In genomic region chr11:34624069-34624468, GRCh38 we compare ENCODE assay signal across 9 cellular contexts. TPM values are rescaled to one million over a fixed set of nuclear protein-coding genes. Genes with fewer than 3 reads are reported as not detected.
DNase-seq lines count a peak whose midpoint lies in the region; ATAC-seq and TF ChIP-seq lines count a peak whose summit lies in the region.
"Had no signal": no experiment of that assay in that cellular context is flagged by ENCODE, and none has a peak within 500 bp of the region (broad histone marks: within the 10 kb centered on the region; RNA-seq: fewer than 3 reads in every experiment).

No MANE protein-coding gene starts in this region.

- H3K36me3 Mint-ChIP-seq in activated B cell treated with CpG ODN at 0.5 μM for 24 hours (ENCODE audit: low read depth) = no peaks in the 10 kb centered on the region

- H3K9me3 ChIP-seq in ascending aorta = no peaks in the 10 kb centered on the region

- peaks cover 6% of the 10 kb centered on the region for H3K27me3 Mint-ChIP-seq in activated B cell treated with CpG ODN at 0.5 μM for 24 hours

- no peaks in the 10 kb centered on the region for H3K9me3 Mint-ChIP-seq in activated B cell treated with CpG ODN at 0.5 μM for 24 hours

- H3K4me1 ChIP-seq in ascending aorta = no peaks in the 10 kb centered on the region

- ATAC-seq in GM19324 (IDR thresholded peaks at IDR 0.05; ENCODE audit: low FRiP score, unreplicated experiment) (peak; percentile 65), HG02763 (IDR thresholded peaks at IDR 0.05; ENCODE audit: unreplicated experiment) (peak; percentile 71), activated B cell treated with CpG ODN at 0.5 μM for 24 hours (ENCODE audit: low read depth) (peak; percentile 94)

- CTCF ChIA-PET in activated B cell treated with CpG ODN at 0.5 μM for 24 hours (lab: Charles Lee) = interaction anchor here (4.0 kb wide), 1 partner anchor 38 kb away, joined by 14 read pairs; no protein-coding TSS in a partner anchor

- peak overlapping the region in 12 of 21 experiments; percentile 2 to 89 (median 43) for H3K27ac ChIP-seq in skin epidermis
- H3K27ac ChIP-seq in ascending aorta = no peak overlapping the region

- H3K36me3 ChIP-seq in ascending aorta = no peaks in the 10 kb centered on the region

- POLR2A ChIA-PET in activated B cell treated with CpG ODN at 0.5 μM for 24 hours (lab: Charles Lee) = interaction anchor here (0.9 to 3.3 kb wide), 5 partner anchors 10 to 406 kb away, joined by 3 to 37 read pairs (median 6); no protein-coding TSS in a partner anchor

- TF ChIP-seq CTCF in activated B cell treated with CpG ODN at 0.5 μM for 24 hours (IDR thresholded peaks at IDR 0.05) = no peak
- no peak for TF ChIP-seq CTCF in ascending aorta (IDR thresholded peaks at IDR 0.05)

- peak overlapping the region; percentile 37 for H3K27ac Mint-ChIP-seq in activated B cell treated with CpG ODN at 0.5 μM for 24 hours

- H3K27me3 ChIP-seq in ascending aorta = no peaks in the 10 kb centered on the region

- peaks cover 31% of the 10 kb centered on the region for H3K4me1 Mint-ChIP-seq in activated B cell treated with CpG ODN at 0.5 μM for 24 hours

- peak; percentile 46 for DNase-seq in activated B cell treated with CpG ODN at 0.5 μM for 24 hours
- DNase-seq in ascending aorta (ENCODE audit: low spot score in 2 of 2) = no peak
- no peak for DNase-seq in mesenteric fat pad (ENCODE audit: low spot score)
- DNase-seq in middle frontal gyrus (ENCODE audit: extremely low spot score, low spot score) = no peak
- DNase-seq: NCI-H1092 had no signal

- H3K4me3 ChIP-seq in skin epidermis (peak overlapping the region in 6 of 7 experiments; percentile 23 to 44 (median 30)), ascending aorta (no peak overlapping the region)

- intact Hi-C loops in activated B cell treated with CpG ODN at 0.5 μM for 24 hours (cut with micrococcal nuclease) = loop anchor here (1.0 kb wide), 3 partner anchors 10 to 26 kb away; no protein-coding TSS in a partner anchor
- intact Hi-C loops in ascending aorta (cut with DNase I) = no loop called here

- H3K4me3 Mint-ChIP-seq in activated B cell treated with CpG ODN at 0.5 μM for 24 hours = peak overlapping the region; percentile 66

RNA-seq across cellular contexts. Expression of gene EHF, which starts 3.2 kb away (rescaled TPM):
- 1.1 and 1.4 TPM in 2 replicates for total RNA-seq in activated B cell treated with CpG ODN at 0.5 μM for 24 hours
- not detected for total RNA-seq in ascending aorta
- total RNA-seq in mesenteric fat pad = 0.22 TPM
- total RNA-seq: fibroblast of lung had no signal

Comparison
In these comparisons a context has a peak if more than half of its experiments do, and no peak if none do; other contexts are left out.
1. H3K27ac ChIP-seq: peak in skin epidermis (12 of 21); none in ascending aorta (0 of 2).
2. H3K4me3 ChIP-seq: peak in skin epidermis (6 of 7); none in ascending aorta (0 of 2).
3. Peak in every context shown above with its lines, with median percentiles within 50 percentile points of each other: ATAC-seq.